Comparison of ENCODE assay signal across 1 cellular context in the genomic region with DNA sequence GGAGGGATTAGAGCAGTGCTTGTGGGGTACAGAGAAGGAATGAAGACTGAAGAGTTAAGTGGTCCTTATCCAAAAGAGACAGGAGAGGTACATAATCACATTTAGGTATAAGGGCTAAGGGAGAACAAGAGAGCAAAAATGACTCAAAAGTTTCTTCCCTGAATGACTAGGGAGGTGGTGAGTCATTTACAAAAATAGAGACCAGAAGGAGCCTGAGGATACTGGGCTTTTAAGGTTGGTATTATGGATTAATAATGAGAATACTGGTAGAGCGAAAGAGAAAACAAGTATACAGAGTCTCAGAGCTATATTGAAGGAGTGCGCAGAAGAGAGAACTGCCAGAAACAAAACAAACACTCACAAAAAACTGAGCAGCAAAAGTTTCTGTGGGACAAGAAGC.
A peak's percentile ranks its signal among the peaks of the same experiment; 100 is the strongest.
TF ChIP-seq lines count a peak whose summit lies in the region.

No MANE protein-coding gene starts in this region.

TF ChIP-seq in GM12878, 131 proteins besides CTCF, POLR2A, EP300 and RAD21 (continued from another document and continues in another):
- peak; percentile 62; the same call in 1 of the 2 replicates for TF ChIP-seq PML (IDR thresholded peaks at IDR 0.05; ENCODE audit: low read length)
- peak in 1 of 2 experiments; percentile 49; a peak in 1 of 4 replicates for TF ChIP-seq ETV6 (conservative IDR thresholded peaks at IDR 0.05 in 1 of 2, IDR thresholded peaks at IDR 0.05 in 1 of 2; ENCODE audit: borderline replicate concordance in 1 of 2, low read depth in 1 of 2)
- no peak for TF ChIP-seq RELA (IDR thresholded peaks at IDR 0.05; ENCODE audit: borderline replicate concordance, partially characterized antibody)
- no peak for TF ChIP-seq KDM1A (IDR thresholded peaks at IDR 0.05; ENCODE audit: borderline replicate concordance)
- no peak for TF ChIP-seq FOXK2 (IDR thresholded peaks at IDR 0.05)
- no peak for TF ChIP-seq PAX5 (IDR thresholded peaks at IDR 0.05; ENCODE audit: borderline replicate concordance, low read depth, low read length)
- peak; percentile 92; the same call in 1 of the 2 replicates for TF ChIP-seq FOXM1 (IDR thresholded peaks at IDR 0.05; ENCODE audit: low read depth, low read length)
- no peak for TF ChIP-seq RFX5 (IDR thresholded peaks at IDR 0.05; ENCODE audit: low read depth, low read length)
- TF ChIP-seq, protein P1, sequence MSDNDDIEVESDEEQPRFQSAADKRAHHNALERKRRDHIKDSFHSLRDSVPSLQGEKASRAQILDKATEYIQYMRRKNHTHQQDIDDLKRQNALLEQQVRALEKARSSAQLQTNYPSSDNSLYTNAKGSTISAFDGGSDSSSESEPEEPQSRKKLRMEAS (IDR thresholded peaks at IDR 0.05; ENCODE audit: low read depth, low read length) = no peak
- TF ChIP-seq, protein P2, sequence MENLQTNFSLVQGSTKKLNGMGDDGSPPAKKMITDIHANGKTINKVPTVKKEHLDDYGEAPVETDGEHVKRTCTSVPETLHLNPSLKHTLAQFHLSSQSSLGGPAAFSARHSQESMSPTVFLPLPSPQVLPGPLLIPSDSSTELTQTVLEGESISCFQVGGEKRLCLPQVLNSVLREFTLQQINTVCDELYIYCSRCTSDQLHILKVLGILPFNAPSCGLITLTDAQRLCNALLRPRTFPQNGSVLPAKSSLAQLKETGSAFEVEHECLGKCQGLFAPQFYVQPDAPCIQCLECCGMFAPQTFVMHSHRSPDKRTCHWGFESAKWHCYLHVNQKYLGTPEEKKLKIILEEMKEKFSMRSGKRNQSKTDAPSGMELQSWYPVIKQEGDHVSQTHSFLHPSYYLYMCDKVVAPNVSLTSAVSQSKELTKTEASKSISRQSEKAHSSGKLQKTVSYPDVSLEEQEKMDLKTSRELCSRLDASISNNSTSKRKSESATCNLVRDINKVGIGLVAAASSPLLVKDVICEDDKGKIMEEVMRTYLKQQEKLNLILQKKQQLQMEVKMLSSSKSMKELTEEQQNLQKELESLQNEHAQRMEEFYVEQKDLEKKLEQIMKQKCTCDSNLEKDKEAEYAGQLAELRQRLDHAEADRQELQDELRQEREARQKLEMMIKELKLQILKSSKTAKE (IDR thresholded peaks at IDR 0.05; ENCODE audit: low read depth, poor library complexity, severe bottlenecking) = no peak
- TF ChIP-seq ZNF217 (IDR thresholded peaks at IDR 0.05) = no peak
- no peak for TF ChIP-seq ZNF207 (IDR thresholded peaks at IDR 0.05; ENCODE audit: borderline replicate concordance)
- TF ChIP-seq, protein P3, sequence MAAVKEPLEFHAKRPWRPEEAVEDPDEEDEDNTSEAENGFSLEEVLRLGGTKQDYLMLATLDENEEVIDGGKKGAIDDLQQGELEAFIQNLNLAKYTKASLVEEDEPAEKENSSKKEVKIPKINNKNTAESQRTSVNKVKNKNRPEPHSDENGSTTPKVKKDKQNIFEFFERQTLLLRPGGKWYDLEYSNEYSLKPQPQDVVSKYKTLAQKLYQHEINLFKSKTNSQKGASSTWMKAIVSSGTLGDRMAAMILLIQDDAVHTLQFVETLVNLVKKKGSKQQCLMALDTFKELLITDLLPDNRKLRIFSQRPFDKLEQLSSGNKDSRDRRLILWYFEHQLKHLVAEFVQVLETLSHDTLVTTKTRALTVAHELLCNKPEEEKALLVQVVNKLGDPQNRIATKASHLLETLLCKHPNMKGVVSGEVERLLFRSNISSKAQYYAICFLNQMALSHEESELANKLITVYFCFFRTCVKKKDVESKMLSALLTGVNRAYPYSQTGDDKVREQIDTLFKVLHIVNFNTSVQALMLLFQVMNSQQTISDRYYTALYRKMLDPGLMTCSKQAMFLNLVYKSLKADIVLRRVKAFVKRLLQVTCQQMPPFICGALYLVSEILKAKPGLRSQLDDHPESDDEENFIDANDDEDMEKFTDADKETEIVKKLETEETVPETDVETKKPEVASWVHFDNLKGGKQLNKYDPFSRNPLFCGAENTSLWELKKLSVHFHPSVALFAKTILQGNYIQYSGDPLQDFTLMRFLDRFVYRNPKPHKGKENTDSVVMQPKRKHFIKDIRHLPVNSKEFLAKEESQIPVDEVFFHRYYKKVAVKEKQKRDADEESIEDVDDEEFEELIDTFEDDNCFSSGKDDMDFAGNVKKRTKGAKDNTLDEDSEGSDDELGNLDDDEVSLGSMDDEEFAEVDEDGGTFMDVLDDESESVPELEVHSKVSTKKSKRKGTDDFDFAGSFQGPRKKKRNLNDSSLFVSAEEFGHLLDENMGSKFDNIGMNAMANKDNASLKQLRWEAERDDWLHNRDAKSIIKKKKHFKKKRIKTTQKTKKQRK (IDR thresholded peaks at IDR 0.05; ENCODE audit: low read depth, low read length) = no peak
- peak; percentile 21; the same call in 1 of the 2 replicates for TF ChIP-seq CREB1 (IDR thresholded peaks at IDR 0.05; ENCODE audit: low read depth)
- TF ChIP-seq CREM (IDR thresholded peaks at IDR 0.05; ENCODE audit: low read depth) = peak; percentile 76
- TF ChIP-seq CHD1 (IDR thresholded peaks at IDR 0.05; ENCODE audit: low read depth, low read length) = no peak
- TF ChIP-seq, protein P4, sequence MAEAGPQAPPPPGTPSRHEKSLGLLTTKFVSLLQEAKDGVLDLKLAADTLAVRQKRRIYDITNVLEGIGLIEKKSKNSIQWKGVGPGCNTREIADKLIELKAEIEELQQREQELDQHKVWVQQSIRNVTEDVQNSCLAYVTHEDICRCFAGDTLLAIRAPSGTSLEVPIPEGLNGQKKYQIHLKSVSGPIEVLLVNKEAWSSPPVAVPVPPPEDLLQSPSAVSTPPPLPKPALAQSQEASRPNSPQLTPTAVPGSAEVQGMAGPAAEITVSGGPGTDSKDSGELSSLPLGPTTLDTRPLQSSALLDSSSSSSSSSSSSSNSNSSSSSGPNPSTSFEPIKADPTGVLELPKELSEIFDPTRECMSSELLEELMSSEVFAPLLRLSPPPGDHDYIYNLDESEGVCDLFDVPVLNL (IDR thresholded peaks at IDR 0.05; ENCODE audit: low read depth, low read length) = no peak
- TF ChIP-seq IKZF2 (IDR thresholded peaks at IDR 0.05) = peak; percentile 43 to 58; a peak in 2 of 4 replicates
- TF ChIP-seq, protein P5, sequence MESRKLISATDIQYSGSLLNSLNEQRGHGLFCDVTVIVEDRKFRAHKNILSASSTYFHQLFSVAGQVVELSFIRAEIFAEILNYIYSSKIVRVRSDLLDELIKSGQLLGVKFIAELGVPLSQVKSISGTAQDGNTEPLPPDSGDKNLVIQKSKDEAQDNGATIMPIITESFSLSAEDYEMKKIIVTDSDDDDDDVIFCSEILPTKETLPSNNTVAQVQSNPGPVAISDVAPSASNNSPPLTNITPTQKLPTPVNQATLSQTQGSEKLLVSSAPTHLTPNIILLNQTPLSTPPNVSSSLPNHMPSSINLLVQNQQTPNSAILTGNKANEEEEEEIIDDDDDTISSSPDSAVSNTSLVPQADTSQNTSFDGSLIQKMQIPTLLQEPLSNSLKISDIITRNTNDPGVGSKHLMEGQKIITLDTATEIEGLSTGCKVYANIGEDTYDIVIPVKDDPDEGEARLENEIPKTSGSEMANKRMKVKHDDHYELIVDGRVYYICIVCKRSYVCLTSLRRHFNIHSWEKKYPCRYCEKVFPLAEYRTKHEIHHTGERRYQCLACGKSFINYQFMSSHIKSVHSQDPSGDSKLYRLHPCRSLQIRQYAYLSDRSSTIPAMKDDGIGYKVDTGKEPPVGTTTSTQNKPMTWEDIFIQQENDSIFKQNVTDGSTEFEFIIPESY (IDR thresholded peaks at IDR 0.05) = no peak
- no peak for TF ChIP-seq JUND (IDR thresholded peaks at IDR 0.05; ENCODE audit: low read depth, low read length)
- TF ChIP-seq, protein P6, sequence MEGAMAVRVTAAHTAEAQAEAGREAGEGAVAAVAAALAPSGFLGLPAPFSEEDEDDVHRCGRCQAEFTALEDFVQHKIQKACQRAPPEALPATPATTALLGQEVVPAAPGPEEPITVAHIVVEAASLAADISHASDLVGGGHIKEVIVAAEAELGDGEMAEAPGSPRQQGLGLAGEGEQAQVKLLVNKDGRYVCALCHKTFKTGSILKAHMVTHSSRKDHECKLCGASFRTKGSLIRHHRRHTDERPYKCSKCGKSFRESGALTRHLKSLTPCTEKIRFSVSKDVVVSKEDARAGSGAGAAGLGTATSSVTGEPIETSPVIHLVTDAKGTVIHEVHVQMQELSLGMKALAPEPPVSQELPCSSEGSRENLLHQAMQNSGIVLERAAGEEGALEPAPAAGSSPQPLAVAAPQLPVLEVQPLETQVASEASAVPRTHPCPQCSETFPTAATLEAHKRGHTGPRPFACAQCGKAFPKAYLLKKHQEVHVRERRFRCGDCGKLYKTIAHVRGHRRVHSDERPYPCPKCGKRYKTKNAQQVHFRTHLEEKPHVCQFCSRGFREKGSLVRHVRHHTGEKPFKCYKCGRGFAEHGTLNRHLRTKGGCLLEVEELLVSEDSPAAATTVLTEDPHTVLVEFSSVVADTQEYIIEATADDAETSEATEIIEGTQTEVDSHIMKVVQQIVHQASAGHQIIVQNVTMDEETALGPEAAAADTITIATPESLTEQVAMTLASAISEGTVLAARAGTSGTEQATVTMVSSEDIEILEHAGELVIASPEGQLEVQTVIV (IDR thresholded peaks at IDR 0.05; ENCODE audit: borderline replicate concordance, partially characterized antibody) = no peak
- TF ChIP-seq SMC3 (IDR thresholded peaks at IDR 0.05; ENCODE audit: borderline replicate concordance, low read length) = no peak
- TF ChIP-seq, protein P7, sequence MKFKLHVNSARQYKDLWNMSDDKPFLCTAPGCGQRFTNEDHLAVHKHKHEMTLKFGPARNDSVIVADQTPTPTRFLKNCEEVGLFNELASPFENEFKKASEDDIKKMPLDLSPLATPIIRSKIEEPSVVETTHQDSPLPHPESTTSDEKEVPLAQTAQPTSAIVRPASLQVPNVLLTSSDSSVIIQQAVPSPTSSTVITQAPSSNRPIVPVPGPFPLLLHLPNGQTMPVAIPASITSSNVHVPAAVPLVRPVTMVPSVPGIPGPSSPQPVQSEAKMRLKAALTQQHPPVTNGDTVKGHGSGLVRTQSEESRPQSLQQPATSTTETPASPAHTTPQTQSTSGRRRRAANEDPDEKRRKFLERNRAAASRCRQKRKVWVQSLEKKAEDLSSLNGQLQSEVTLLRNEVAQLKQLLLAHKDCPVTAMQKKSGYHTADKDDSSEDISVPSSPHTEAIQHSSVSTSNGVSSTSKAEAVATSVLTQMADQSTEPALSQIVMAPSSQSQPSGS (IDR thresholded peaks at IDR 0.05; ENCODE audit: low read length) = peak; percentile 98
- TF ChIP-seq, protein P8, sequence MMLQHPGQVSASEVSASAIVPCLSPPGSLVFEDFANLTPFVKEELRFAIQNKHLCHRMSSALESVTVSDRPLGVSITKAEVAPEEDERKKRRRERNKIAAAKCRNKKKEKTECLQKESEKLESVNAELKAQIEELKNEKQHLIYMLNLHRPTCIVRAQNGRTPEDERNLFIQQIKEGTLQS (IDR thresholded peaks at IDR 0.05; ENCODE audit: borderline replicate concordance, extremely low read depth, low read depth, low read length) = peak; percentile 51; the same call in 1 of the 2 replicates
- TF ChIP-seq, protein P9, sequence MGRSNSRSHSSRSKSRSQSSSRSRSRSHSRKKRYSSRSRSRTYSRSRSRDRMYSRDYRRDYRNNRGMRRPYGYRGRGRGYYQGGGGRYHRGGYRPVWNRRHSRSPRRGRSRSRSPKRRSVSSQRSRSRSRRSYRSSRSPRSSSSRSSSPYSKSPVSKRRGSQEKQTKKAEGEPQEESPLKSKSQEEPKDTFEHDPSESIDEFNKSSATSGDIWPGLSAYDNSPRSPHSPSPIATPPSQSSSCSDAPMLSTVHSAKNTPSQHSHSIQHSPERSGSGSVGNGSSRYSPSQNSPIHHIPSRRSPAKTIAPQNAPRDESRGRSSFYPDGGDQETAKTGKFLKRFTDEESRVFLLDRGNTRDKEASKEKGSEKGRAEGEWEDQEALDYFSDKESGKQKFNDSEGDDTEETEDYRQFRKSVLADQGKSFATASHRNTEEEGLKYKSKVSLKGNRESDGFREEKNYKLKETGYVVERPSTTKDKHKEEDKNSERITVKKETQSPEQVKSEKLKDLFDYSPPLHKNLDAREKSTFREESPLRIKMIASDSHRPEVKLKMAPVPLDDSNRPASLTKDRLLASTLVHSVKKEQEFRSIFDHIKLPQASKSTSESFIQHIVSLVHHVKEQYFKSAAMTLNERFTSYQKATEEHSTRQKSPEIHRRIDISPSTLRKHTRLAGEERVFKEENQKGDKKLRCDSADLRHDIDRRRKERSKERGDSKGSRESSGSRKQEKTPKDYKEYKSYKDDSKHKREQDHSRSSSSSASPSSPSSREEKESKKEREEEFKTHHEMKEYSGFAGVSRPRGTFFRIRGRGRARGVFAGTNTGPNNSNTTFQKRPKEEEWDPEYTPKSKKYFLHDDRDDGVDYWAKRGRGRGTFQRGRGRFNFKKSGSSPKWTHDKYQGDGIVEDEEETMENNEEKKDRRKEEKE (IDR thresholded peaks at IDR 0.05) = no peak
- no peak for TF ChIP-seq EGR1 (IDR thresholded peaks at IDR 0.05; ENCODE audit: borderline replicate concordance in 1 of 2, low read depth in 2 of 2, low read length in 2 of 2)
- TF ChIP-seq JUNB (IDR thresholded peaks at IDR 0.05) = peak; percentile 99
- TF ChIP-seq, protein P10, sequence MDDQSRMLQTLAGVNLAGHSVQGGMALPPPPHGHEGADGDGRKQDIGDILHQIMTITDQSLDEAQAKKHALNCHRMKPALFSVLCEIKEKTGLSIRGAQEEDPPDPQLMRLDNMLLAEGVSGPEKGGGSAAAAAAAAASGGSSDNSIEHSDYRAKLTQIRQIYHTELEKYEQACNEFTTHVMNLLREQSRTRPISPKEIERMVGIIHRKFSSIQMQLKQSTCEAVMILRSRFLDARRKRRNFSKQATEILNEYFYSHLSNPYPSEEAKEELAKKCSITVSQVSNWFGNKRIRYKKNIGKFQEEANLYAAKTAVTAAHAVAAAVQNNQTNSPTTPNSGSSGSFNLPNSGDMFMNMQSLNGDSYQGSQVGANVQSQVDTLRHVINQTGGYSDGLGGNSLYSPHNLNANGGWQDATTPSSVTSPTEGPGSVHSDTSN (IDR thresholded peaks at IDR 0.05; ENCODE audit: insufficient replicate concordance, low read depth, low read length) = no peak
- TF ChIP-seq DPF2 (IDR thresholded peaks at IDR 0.05) = no peak
- TF ChIP-seq PAX8 (IDR thresholded peaks at IDR 0.05) = no peak
- TF ChIP-seq TCF3 (IDR thresholded peaks at IDR 0.05; ENCODE audit: borderline replicate concordance, insufficient read depth, low read depth, low read length) = no peak
- peak; percentile 97 for TF ChIP-seq MEF2A (IDR thresholded peaks at IDR 0.05; ENCODE audit: insufficient read depth, low read depth, low read length)
- TF ChIP-seq NFYA (IDR thresholded peaks at IDR 0.05; ENCODE audit: borderline replicate concordance, low read depth, low read length) = no peak
- TF ChIP-seq, protein P11, sequence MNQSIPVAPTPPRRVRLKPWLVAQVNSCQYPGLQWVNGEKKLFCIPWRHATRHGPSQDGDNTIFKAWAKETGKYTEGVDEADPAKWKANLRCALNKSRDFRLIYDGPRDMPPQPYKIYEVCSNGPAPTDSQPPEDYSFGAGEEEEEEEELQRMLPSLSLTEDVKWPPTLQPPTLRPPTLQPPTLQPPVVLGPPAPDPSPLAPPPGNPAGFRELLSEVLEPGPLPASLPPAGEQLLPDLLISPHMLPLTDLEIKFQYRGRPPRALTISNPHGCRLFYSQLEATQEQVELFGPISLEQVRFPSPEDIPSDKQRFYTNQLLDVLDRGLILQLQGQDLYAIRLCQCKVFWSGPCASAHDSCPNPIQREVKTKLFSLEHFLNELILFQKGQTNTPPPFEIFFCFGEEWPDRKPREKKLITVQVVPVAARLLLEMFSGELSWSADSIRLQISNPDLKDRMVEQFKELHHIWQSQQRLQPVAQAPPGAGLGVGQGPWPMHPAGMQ (IDR thresholded peaks at IDR 0.05; ENCODE audit: borderline replicate concordance) = no peak
- no peak for TF ChIP-seq POLR2AphosphoS2 (IDR thresholded peaks at IDR 0.05; ENCODE audit: low read depth, low read length)
- no peak for TF ChIP-seq ASH2L (IDR thresholded peaks at IDR 0.05; ENCODE audit: borderline replicate concordance, low read depth)
- no peak for TF ChIP-seq FOS (IDR thresholded peaks at IDR 0.05; ENCODE audit: borderline replicate concordance, extremely low read depth, insufficient read length)
- no peak for TF ChIP-seq ZSCAN29 (IDR thresholded peaks at IDR 0.05)
- no peak for TF ChIP-seq HDAC6 (IDR thresholded peaks at IDR 0.05; ENCODE audit: unreplicated experiment)
- TF ChIP-seq SMAD1 (IDR thresholded peaks at IDR 0.05; ENCODE audit: low read depth, partially characterized antibody) = no peak
